In the genomic region with DNA sequence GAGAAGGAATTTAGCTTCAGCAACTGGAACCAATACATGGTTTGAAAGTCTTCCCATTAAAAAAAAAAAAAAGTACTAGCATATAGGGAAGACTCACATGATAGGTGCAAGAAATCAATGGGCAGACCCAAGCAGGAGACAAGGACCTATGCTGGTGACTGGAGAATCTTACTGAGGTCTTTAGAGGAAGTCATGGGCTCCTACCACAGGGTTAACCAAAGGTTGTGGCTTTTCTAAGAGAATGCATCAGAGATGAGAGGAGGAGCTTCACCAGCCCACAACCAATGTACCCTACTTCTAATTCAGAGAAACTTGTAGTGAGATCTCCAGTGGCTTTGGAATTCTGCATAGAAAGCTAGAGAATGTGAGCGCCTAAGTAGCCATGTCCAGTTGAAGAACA, we compare ENCODE assay signal across 18 cellular contexts.
DNase-seq lines count a peak whose midpoint lies in the region; ATAC-seq lines count a peak whose summit lies in the region.
"Had no signal": no experiment of that assay in that cellular context is flagged by ENCODE, and none has a peak within 500 bp of the region (broad histone marks: within the 10 kb centered on the region; RNA-seq: fewer than 3 reads in every experiment).

No MANE protein-coding gene starts in this region.

- CTCF ChIA-PET in activated CD8-positive, alpha-beta memory T cell treated with anti-CD3 and anti-CD28 coated beads, Interleukin-2, amount 10 ng/mL, durations not matched to agents 7 days and 5 days (lab: Charles Lee) = no interaction called here

- no peaks in the 10 kb centered on the region for H3K36me3 Mint-ChIP-seq in activated CD8-positive, alpha-beta memory T cell treated with anti-CD3 and anti-CD28 coated beads, Interleukin-2, amount 10 ng/mL, durations not matched to agents 7 days and 5 days

- H3K4me1 Mint-ChIP-seq in activated CD8-positive, alpha-beta memory T cell treated with anti-CD3 and anti-CD28 coated beads, Interleukin-2, amount 10 ng/mL, durations not matched to agents 7 days and 5 days = peaks cover 13% of the 10 kb centered on the region

- no peaks in the 10 kb centered on the region for H3K27me3 Mint-ChIP-seq in activated CD8-positive, alpha-beta memory T cell treated with anti-CD3 and anti-CD28 coated beads, Interleukin-2, amount 10 ng/mL, durations not matched to agents 7 days and 5 days

- H3K27ac Mint-ChIP-seq in activated CD8-positive, alpha-beta memory T cell treated with anti-CD3 and anti-CD28 coated beads, Interleukin-2, amount 10 ng/mL, durations not matched to agents 7 days and 5 days = no peak overlapping the region
- H3K27ac Mint-ChIP-seq: GM23338 had no signal

- peaks cover 2% of the 10 kb centered on the region for H3K9me3 Mint-ChIP-seq in activated CD8-positive, alpha-beta memory T cell treated with anti-CD3 and anti-CD28 coated beads, Interleukin-2, amount 10 ng/mL, durations not matched to agents 7 days and 5 days (ENCODE audit: low read depth)
- H3K9me3 Mint-ChIP-seq: GM23338 had no signal

- peak; percentile 40 for DNase-seq in activated CD8-positive, alpha-beta memory T cell treated with anti-CD3 and anti-CD28 coated beads, Interleukin-2, amount 10 ng/mL, durations not matched to agents 7 days and 5 days
- DNase-seq in activated CD8-positive, alpha-beta memory T cell treated with anti-CD3 and anti-CD28 coated beads, Interleukin-2, amount 50 U/mL, for 4 hours = no peak
- DNase-seq in NCI-H128 (lab: John Stamatoyannopoulos, UW; ENCODE audit: unreplicated experiment) = no peak
- DNase-seq in stimulated activated CD4-positive, alpha-beta T cell treated with anti-CD3 and anti-CD28 coated beads, Interleukin-4, amount 100 ng/mL, for 24 hours = no peak
- no peak for DNase-seq in NCI-H146 treated with DMSO at 0.1 percent for 48 hours (lab: John Stamatoyannopoulos, UW; ENCODE audit: unreplicated experiment)
- DNase-seq: DMS79; foreskin keratinocyte; NCI-H187 treated with DMSO at 0.1 percent for 48 hours; NCI-H524; SJCRH30; stimulated activated CD4-positive, alpha-beta T cell treated with anti-CD3 and anti-CD28 coated beads, Interleukin-4, amount 100 ng/mL, for 1 hour; T-helper 9 cell; trophoblast cell had no signal

- H3K4me3 Mint-ChIP-seq in activated CD8-positive, alpha-beta memory T cell treated with anti-CD3 and anti-CD28 coated beads, Interleukin-2, amount 10 ng/mL, durations not matched to agents 7 days and 5 days = no peak overlapping the region
- H3K4me3 Mint-ChIP-seq: GM23338 had no signal

- ATAC-seq in activated CD8-positive, alpha-beta memory T cell treated with anti-CD3 and anti-CD28 coated beads, Interleukin-2, amount 10 ng/mL, durations not matched to agents 7 days and 5 days = peak; percentile 20
- ATAC-seq in GM21786 (IDR thresholded peaks at IDR 0.05; ENCODE audit: unreplicated experiment) (peak; percentile 72), HG03378 (IDR thresholded peaks at IDR 0.05; ENCODE audit: unreplicated experiment) (peak; percentile 86), GM21360 (IDR thresholded peaks at IDR 0.05; ENCODE audit: unreplicated experiment) (no peak)
- ATAC-seq: A549, foreskin keratinocyte, GM23338 had no signal
